ENCODE assay signal across 18 cellular contexts in genomic region chr11:27711725-27712124, GRCh38. TPM values are rescaled to one million over a fixed set of nuclear protein-coding genes. Genes with fewer than 3 reads are reported as not detected.
DNase-seq lines count a peak whose midpoint lies in the region; ATAC-seq and TF ChIP-seq lines count a peak whose summit lies in the region.
"Had no signal": no experiment of that assay in that cellular context is flagged by ENCODE, and none has a peak within 500 bp of the region (broad histone marks: within the 10 kb centered on the region; RNA-seq: fewer than 3 reads in every experiment).

No MANE protein-coding gene starts in this region.

- H3K4me1 ChIP-seq in IMR-90 (ENCODE audit: control insufficient read depth, insufficient read depth, low read length) (peaks cover 1% of the 10 kb centered on the region; the same call in 1 of the 2 replicates), mesenchymal stem cell (ENCODE audit: control insufficient read depth, insufficient read depth, low read depth, low read length) (no peaks in the 10 kb centered on the region), prostate gland (replicated peaks) (no peaks in the 10 kb centered on the region)
- H3K4me1 ChIP-seq: BE2C, BLaER1 had no signal

- DNase-seq in IMR-90 (no peak), amniotic epithelial cell (ENCODE audit: low read depth) (peak; percentile 59), mesenchymal stem cell (peak; percentile 16), posterior cingulate gyrus (no peak), prostate gland (ENCODE audit: low spot score) (no peak), iPS-NIHi11 (ENCODE audit: low spot score) (no peak)
- DNase-seq: 8988T; ACHN; BE2C; C1 segment of cervical spinal cord; CD4-positive, alpha-beta memory T cell; CD4-positive, CD25-positive, alpha-beta regulatory T cell; CD8-positive, alpha-beta memory T cell; COR-L47; DMS79 treated with DMSO at 0.1 percent for 48 hours; GF-D8 had no signal

- no peak overlapping the region for H2AK9ac ChIP-seq in IMR-90 (replicated peaks; ENCODE audit: low read depth, low read length, poor library complexity)

- peak overlapping the region in 1 of 2 experiments; percentile 5; a peak in 1 of 4 replicates for H4K8ac ChIP-seq in IMR-90 (ENCODE audit: low read depth in 2 of 2, low read length in 2 of 2)
- H4K8ac ChIP-seq in mesenchymal stem cell (ENCODE audit: low read length) = no peak overlapping the region

- dilution Hi-C loops in IMR-90 (cut with HindIII; ENCODE audit: low sequenced_read_pairs, unreplicated experiment) = no loop called here

- H3K36me3 ChIP-seq in IMR-90 (ENCODE audit: control insufficient read depth, insufficient read depth, low read length) (no peaks in the 10 kb centered on the region), mesenchymal stem cell (ENCODE audit: control insufficient read depth in 1 of 2, insufficient read depth in 2 of 2, low read depth in 1 of 2, low read length in 2 of 2) (no peaks in the 10 kb centered on the region), prostate gland (no peaks in the 10 kb centered on the region)
- H3K36me3 ChIP-seq: BE2C, BLaER1 had no signal

- H3K4me3 ChIP-seq in IMR-90 (ENCODE audit: insufficient read depth, low read depth, low read length) (no peak overlapping the region), mesenchymal stem cell (ENCODE audit: insufficient read depth in 1 of 2, low read depth in 1 of 2, low read length in 2 of 2) (no peak overlapping the region), prostate gland (no peak overlapping the region)
- H3K4me3 ChIP-seq: BLaER1 had no signal

- H2BK15ac ChIP-seq in IMR-90 (ENCODE audit: low read depth, low read length) (peak overlapping the region; percentile 18; the same call in 2 of the 3 replicates), mesenchymal stem cell (ENCODE audit: low read depth, poor library complexity, severe bottlenecking) (no peak overlapping the region)

- H3K18ac ChIP-seq in IMR-90 (ENCODE audit: low read depth, low read length) (peak overlapping the region; percentile 57), mesenchymal stem cell (ENCODE audit: low read depth in 1 of 2, low read length in 2 of 2) (no peak overlapping the region)

- H3K14ac ChIP-seq in IMR-90 (replicated peaks; ENCODE audit: low read depth, low read length) = no peak overlapping the region; the same call in 1 of the 2 replicates
- no peak overlapping the region for H3K14ac ChIP-seq in mesenchymal stem cell (ENCODE audit: low read length in 2 of 2)

- POLR2A ChIA-PET in IMR-90 (lab: Charles Lee; ENCODE audit: unreplicated experiment) = interaction anchor here (0.6 kb wide), 1 partner anchor 8 kb away, joined by 3 read pairs; no protein-coding TSS in a partner anchor

- no peaks in the 10 kb centered on the region for H4K20me1 ChIP-seq in IMR-90 (ENCODE audit: insufficient read depth, low read length)
- H4K20me1 ChIP-seq: BLaER1 had no signal

- H2BK20ac ChIP-seq in IMR-90 (ENCODE audit: low read depth, low read length) = no peak overlapping the region

- H2AK5ac ChIP-seq in IMR-90 (ENCODE audit: low read depth, low read length) (no peak overlapping the region), mesenchymal stem cell (ENCODE audit: low read length, severe bottlenecking) (no peak overlapping the region)

- CTCF ChIA-PET in IMR-90 (lab: Yijun Ruan, JAX) = no interaction called here

- no peak overlapping the region for H2BK12ac ChIP-seq in mesenchymal stem cell (ENCODE audit: low read length in 2 of 2)

- no peak overlapping the region for H3K56ac ChIP-seq in IMR-90 (ENCODE audit: extremely low read depth, insufficient read depth, low read length)

- H3K23ac ChIP-seq in IMR-90 (ENCODE audit: low read depth, low read length) = no peak overlapping the region; the same call in 1 of the 2 replicates
- no peak overlapping the region for H3K23ac ChIP-seq in mesenchymal stem cell (ENCODE audit: low read length in 2 of 2)

- no peak for TF ChIP-seq CTCF in IMR-90 (conservative IDR thresholded peaks at IDR 0.05; ENCODE audit: low read depth, low read length)
- TF ChIP-seq CTCF in prostate gland (IDR thresholded peaks at IDR 0.05) = no peak

- peaks cover 0 to 6% of the 10 kb centered on the region in 2 experiments; a peak in 2 of 4 replicates for H3K79me1 ChIP-seq in IMR-90 (ENCODE audit: low read depth in 1 of 2, low read length in 2 of 2)
- H3K79me1 ChIP-seq in mesenchymal stem cell (replicated peaks; ENCODE audit: low read length, poor library complexity, severe bottlenecking) = no peaks in the 10 kb centered on the region

- in situ Hi-C loops in IMR-90 (cut with MboI; ENCODE audit: low sequenced_read_pairs) = loop anchor here (10.0 to 25.0 kb wide), 4 partner anchors 223 to 1451 kb away; no protein-coding TSS in a partner anchor

- no peak overlapping the region for H2AFZ ChIP-seq in IMR-90 (replicated peaks; ENCODE audit: low read length, poor library complexity)
- no peak overlapping the region for H2AFZ ChIP-seq in mesenchymal stem cell (ENCODE audit: low read depth, low read length)

- H4K5ac ChIP-seq in IMR-90 (ENCODE audit: low read depth, low read length) = peak overlapping the region; percentile 38; the same call in 1 of the 2 replicates

- H2BK5ac ChIP-seq in IMR-90 (ENCODE audit: low read depth, low read length, poor library complexity, severe bottlenecking) = no peak overlapping the region
- H2BK5ac ChIP-seq in mesenchymal stem cell (ENCODE audit: low read depth, low read length, poor library complexity, severe bottlenecking) = no peak overlapping the region

- H2BK120ac ChIP-seq in IMR-90 (ENCODE audit: low read depth, low read length) = peak overlapping the region; percentile 20; the same call in 1 of the 2 replicates
- H2BK120ac ChIP-seq in mesenchymal stem cell (ENCODE audit: low read depth, low read length) = no peak overlapping the region

- H4K91ac ChIP-seq in IMR-90 (ENCODE audit: insufficient read depth, low read depth, low read length) (peak overlapping the region; percentile 24; the same call in 1 of the 2 replicates), mesenchymal stem cell (ENCODE audit: low read length) (no peak overlapping the region)

- no peaks in the 10 kb centered on the region for H3K9me1 ChIP-seq in IMR-90 (ENCODE audit: insufficient read depth, low read length)

- H3K27me3 ChIP-seq in IMR-90 (ENCODE audit: control insufficient read depth, insufficient read depth, low read length) = no peaks in the 10 kb centered on the region
- H3K27me3 ChIP-seq in mesenchymal stem cell (ENCODE audit: control insufficient read depth in 1 of 2, insufficient read depth in 1 of 2, low read length in 2 of 2) = no peaks in the 10 kb centered on the region
- H3K27me3 ChIP-seq in prostate gland (replicated peaks; ENCODE audit: insufficient read depth) = no peaks in the 10 kb centered on the region
- H3K27me3 ChIP-seq: BE2C, BLaER1 had no signal

- no peak for ATAC-seq in IMR-90 (ENCODE audit: low read depth)

- H3K4me2 ChIP-seq in IMR-90 (ENCODE audit: low read depth, low read length) (no peak overlapping the region), mesenchymal stem cell (ENCODE audit: low read length, poor library complexity, severe bottlenecking) (no peak overlapping the region)
- H3K4me2 ChIP-seq: BLaER1 had no signal

- intact Hi-C loops in IMR-90 (cut with micrococcal nuclease) (loop anchor here (10.0 kb wide), 1 partner anchor 593 kb away; no protein-coding TSS in a partner anchor), posterior cingulate gyrus (cut with DNase I) (no loop called here), prostate gland (cut with DNase I) (no loop called here)

- H3K9ac ChIP-seq in IMR-90 (ENCODE audit: low read depth, low read length) (no peak overlapping the region), mesenchymal stem cell (ENCODE audit: low read length) (no peak overlapping the region)
- H3K9ac ChIP-seq: BLaER1 had no signal

- WGBS in IMR-90 (ENCODE audit: extremely low coverage in 2 of 2, insufficient read length in 1 of 2), 2 experiments = no CpG with 5 or more reads among the region's 1 CpG
- WGBS in mesenchymal stem cell = no CpG with 5 or more reads among the region's 1 CpG
- 31% methylated on average over 1 of the region's 1 CpG for WGBS in prostate gland

- BruUV-seq in IMR-90 (replicated peaks; lab: Mats Ljungman, UMichigan) = no TSS peak

- H3K4ac ChIP-seq in IMR-90 (ENCODE audit: low read depth, low read length) (peak overlapping the region; percentile 14; the same call in 1 of the 2 replicates), mesenchymal stem cell (ENCODE audit: low read depth in 1 of 2, low read length in 2 of 2) (no peak overlapping the region)

- TF ChIP-seq POLR2A in IMR-90 (IDR thresholded peaks at IDR 0.05; ENCODE audit: low read depth, low read length) (no peak), prostate gland (IDR thresholded peaks at IDR 0.05) (no peak)

- H3K27ac ChIP-seq in IMR-90 (ENCODE audit: insufficient read depth, low read length) (no peak overlapping the region), mesenchymal stem cell (ENCODE audit: low read length, poor library complexity, severe bottlenecking) (no peak overlapping the region), prostate gland (no peak overlapping the region)
- H3K27ac ChIP-seq: BLaER1 had no signal

- TF ChIP-seq RAD21 in IMR-90 (IDR thresholded peaks at IDR 0.05; ENCODE audit: low read length) = no peak

- H3K9me3 ChIP-seq in IMR-90 (ENCODE audit: control insufficient read depth, insufficient read depth, low read length) (no peaks in the 10 kb centered on the region), mesenchymal stem cell (ENCODE audit: control insufficient read depth, low read length) (no peaks in the 10 kb centered on the region), prostate gland (no peaks in the 10 kb centered on the region)
- H3K9me3 ChIP-seq: BE2C, BLaER1 had no signal

TF ChIP-seq in IMR-90, 13 proteins besides CTCF, POLR2A, EP300 and RAD21:
- TF ChIP-seq CEBPB (IDR thresholded peaks at IDR 0.05; ENCODE audit: low read depth, low read length) = no peak
- no peak for TF ChIP-seq MAFK (IDR thresholded peaks at IDR 0.05; ENCODE audit: low read depth, low read length)
- TF ChIP-seq USF2 (IDR thresholded peaks at IDR 0.05; ENCODE audit: low read depth, low read length) = no peak
- TF ChIP-seq CHD1 (IDR thresholded peaks at IDR 0.05; ENCODE audit: low read depth, low read length) = no peak

RNA-seq across cellular contexts. Expression of gene BDNF, which starts 11.5 kb away (rescaled TPM):
- total RNA-seq in IMR-90 (2012; rRNA removed) (152 and 174 TPM in 2 replicates), prostate gland (1 to 10 TPM in 1 of 2 donors, under 1 TPM in 1; 0.87 to 2.5 TPM)
- polyA plus RNA-seq in IMR-90 (2012; rRNA removed) = 91.9 and 94.8 TPM in 2 replicates
- polyA plus RNA-seq in IMR-90 (2012; cell fraction: cytosol; rRNA removed) = 50.7 and 60.1 TPM in 2 replicates
- polyA plus RNA-seq in IMR-90 (2012; cell fraction: nucleus; rRNA removed; ENCODE audit: low replicate concordance) = 65.9 and 184 TPM in 2 replicates
- polyA plus RNA-seq in mesenchymal stem cell (2013, experiment 1 of 2) = 38.5 TPM
- polyA plus RNA-seq in mesenchymal stem cell (2013, experiment 2 of 2) = 40.6 TPM
- total RNA-seq: CD4-positive, alpha-beta memory T cell; CD4-positive, CD25-positive, alpha-beta regulatory T cell; CD8-positive, alpha-beta memory T cell had no signal
- polyA plus RNA-seq: CD14-positive monocyte; CD4-positive, alpha-beta memory T cell; CD4-positive, CD25-positive, alpha-beta regulatory T cell; CD8-positive, alpha-beta memory T cell had no signal

Comparison
In these comparisons a context has a peak if more than half of its experiments do, and no peak if none do; other contexts are left out.
1. DNase-seq: peak in amniotic epithelial cell (single experiment) and mesenchymal stem cell (single experiment); none in IMR-90 (single experiment), posterior cingulate gyrus (0 of 10), prostate gland (single experiment) and iPS-NIHi11 (single experiment).
2. RNA of gene BDNF, which starts 11.5 kb away (total RNA-seq): 152 to 174 TPM in IMR-90; 0.87 to 2.5 TPM in prostate gland; every median in the first group is over 10 times any median in the second.